Comparison of ENCODE assay signal across 24 cellular contexts in the genomic region with DNA sequence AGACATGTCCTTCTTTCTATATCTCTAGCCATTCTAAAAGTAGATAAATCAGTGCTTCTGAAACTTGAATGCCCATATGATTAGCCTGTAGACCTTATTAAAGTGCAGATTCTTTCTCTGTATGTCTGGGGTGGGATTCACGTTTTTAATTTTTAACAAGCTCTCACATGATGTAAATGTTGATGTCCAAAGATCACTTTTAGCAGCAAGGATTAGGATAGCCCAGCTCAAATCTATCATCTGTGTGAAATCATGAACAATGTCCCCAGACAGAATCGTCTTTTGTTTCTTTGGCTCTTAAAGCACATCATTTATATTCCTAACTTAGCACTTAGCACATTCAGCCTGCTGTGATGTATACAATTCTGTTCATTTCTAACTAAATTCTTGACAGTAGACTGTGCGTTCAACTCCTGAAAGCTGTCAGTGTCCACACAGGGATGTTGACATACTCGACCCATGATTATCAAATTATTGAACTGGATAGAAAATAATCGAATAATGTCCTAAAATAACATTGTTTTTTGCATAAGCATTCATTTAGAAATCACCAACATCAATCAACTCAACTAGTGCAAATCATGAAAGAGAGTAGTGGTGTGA.
A peak's percentile ranks its signal among the peaks of the same experiment; 100 is the strongest.
DNase-seq lines count a peak whose midpoint lies in the region; ATAC-seq, FAIRE-seq and TF ChIP-seq lines count a peak whose summit lies in the region.
"Had no signal": no experiment of that assay in that cellular context is flagged by ENCODE, and none has a peak within 500 bp of the region (broad histone marks: within the 10 kb centered on the region; RNA-seq: fewer than 3 reads in every experiment).

No MANE protein-coding gene starts in this region.

- H3K4me1 Mint-ChIP-seq in endodermal cell = no peaks in the 10 kb centered on the region
- no peaks in the 10 kb centered on the region for H3K4me1 Mint-ChIP-seq in activated T-cell treated with anti-CD3 and anti-CD28 coated beads, Interleukin-2, amount 50 U/mL, for 72 hours (ENCODE audit: low read depth)
- H3K4me1 Mint-ChIP-seq: CD4-positive, CD25-positive, alpha-beta regulatory T cell had no signal

- 65 to 88% methylated on average over 3 to 5 of the region's 5 CpGs for WGBS in endodermal cell (ENCODE audit: insufficient coverage in 1 of 2, insufficient read length in 1 of 2), 2 experiments
- 21% methylated on average over 5 of the region's 5 CpGs for WGBS in right lobe of liver (ENCODE audit: insufficient coverage, low coverage, low lambda C conversion rate, missing lambda C conversion rate)

- TF ChIP-seq CTCF in endodermal cell (conservative IDR thresholded peaks at IDR 0.05) (no peak), right lobe of liver (IDR thresholded peaks at IDR 0.05) (no peak), gastrocnemius medialis (IDR thresholded peaks at IDR 0.05 in 4 of 5, conservative IDR thresholded peaks at IDR 0.05 in 1 of 5) (no peak), MM.1S (IDR thresholded peaks at IDR 0.05; ENCODE audit: low read length) (no peak)

- FAIRE-seq in HTR-8/SVneo (lab: Jason Lieb, UNC) = peak; percentile 36
- FAIRE-seq: A204.1, D721Med, G401.6, RCC 7860 had no signal

- H3K9me2 ChIP-seq in MM.1S (replicated peaks; ENCODE audit: insufficient read depth, low read length) = no peaks in the 10 kb centered on the region

- H3K4me3 Mint-ChIP-seq in endodermal cell = no peak overlapping the region
- H3K4me3 Mint-ChIP-seq in activated T-cell treated with anti-CD3 and anti-CD28 coated beads, Interleukin-2, amount 50 U/mL, for 72 hours = no peak overlapping the region
- H3K4me3 Mint-ChIP-seq: CD4-positive, CD25-positive, alpha-beta regulatory T cell had no signal

- DNase-seq in HTR-8/SVneo (ENCODE audit: insufficient read length, low spot score) (no peak), endodermal cell (no peak), right lobe of liver (no peak), gastrocnemius medialis (no peak), MM.1S (no peak)
- DNase-seq in activated T-cell treated with anti-CD3 and anti-CD28 coated beads, Interleukin-2, amount 50 U/mL, for 72 hours = no peak
- DNase-seq: CD4-positive, CD25-positive, alpha-beta regulatory T cell; DMS53; NCI-H1092; NCI-H1436; NCI-H187; NCI-H2171 treated with DMSO at 0.1 percent for 48 hours; NCI-H345; NCI-H524; NCI-H748 treated with DMSO at 0.1 percent for 48 hours; SIG-M5 had no signal

- H3K4me3 ChIP-seq in endodermal cell (ENCODE audit: low read length) (no peak overlapping the region), right lobe of liver (peak overlapping the region in 2 of 3 donors; percentile 25 to 35), gastrocnemius medialis (no peak overlapping the region), MM.1S (ENCODE audit: low read length) (no peak overlapping the region)
- H3K4me3 ChIP-seq: BLaER1, SK-N-MC had no signal

- H3K27ac Mint-ChIP-seq in endodermal cell = no peak overlapping the region
- no peak overlapping the region for H3K27ac Mint-ChIP-seq in activated T-cell treated with anti-CD3 and anti-CD28 coated beads, Interleukin-2, amount 50 U/mL, for 72 hours
- H3K27ac Mint-ChIP-seq: CD4-positive, CD25-positive, alpha-beta regulatory T cell had no signal

- H3K27me3 Mint-ChIP-seq in endodermal cell (ENCODE audit: insufficient read depth) = no peaks in the 10 kb centered on the region
- no peaks in the 10 kb centered on the region for H3K27me3 Mint-ChIP-seq in activated T-cell treated with anti-CD3 and anti-CD28 coated beads, Interleukin-2, amount 50 U/mL, for 72 hours (ENCODE audit: low read depth)
- H3K27me3 Mint-ChIP-seq: CD4-positive, CD25-positive, alpha-beta regulatory T cell had no signal

- no peaks in the 10 kb centered on the region for H3K79me2 ChIP-seq in MM.1S (ENCODE audit: low read length)

- no peak overlapping the region for H2AFZ ChIP-seq in MM.1S (ENCODE audit: low read length)

- ATAC-seq in right lobe of liver (peak; percentile 42 to 56 (median 48)), gastrocnemius medialis (no peak), GM18909 (IDR thresholded peaks at IDR 0.05; ENCODE audit: poor library complexity, unreplicated experiment) (no peak)
- ATAC-seq in activated T-cell treated with anti-CD3 and anti-CD28 coated beads, Interleukin-2, amount 50 U/mL, for 72 hours (replicated peaks in 1 of 2) = no peak
- ATAC-seq: HCT116 had no signal

- H3K27ac ChIP-seq in endodermal cell (ENCODE audit: low read depth, low read length) (peak overlapping the region; percentile 71), right lobe of liver (peak overlapping the region; percentile 74 to 90 (median 84)), gastrocnemius medialis (peak overlapping the region; percentile 85 to 89 (median 88)), MM.1S (ENCODE audit: low read length) (no peak overlapping the region)
- H3K27ac ChIP-seq: BLaER1, SK-N-MC had no signal

- in situ Hi-C loops in gastrocnemius medialis (cut with MboI; ENCODE audit: low sequenced_read_pairs in 4 of 4) = no loop called here

- no peaks in the 10 kb centered on the region for H3K27me3 ChIP-seq in endodermal cell (ENCODE audit: control insufficient read depth, insufficient read depth, low read length, poor library complexity, severe bottlenecking)
- H3K27me3 ChIP-seq in right lobe of liver = no peaks in the 10 kb centered on the region
- H3K27me3 ChIP-seq in gastrocnemius medialis = no peaks in the 10 kb centered on the region
- no peaks in the 10 kb centered on the region for H3K27me3 ChIP-seq in MM.1S (replicated peaks; ENCODE audit: insufficient read depth, low read length)
- H3K27me3 ChIP-seq: BLaER1 had no signal

- H3K9me3 ChIP-seq in endodermal cell (ENCODE audit: control insufficient read depth, low read length) (no peaks in the 10 kb centered on the region), right lobe of liver (no peaks in the 10 kb centered on the region), gastrocnemius medialis (no peaks in the 10 kb centered on the region), MM.1S (replicated peaks; ENCODE audit: insufficient read depth, low read length) (no peaks in the 10 kb centered on the region)
- H3K9me3 ChIP-seq: BLaER1 had no signal

- no peaks in the 10 kb centered on the region for H3K36me3 Mint-ChIP-seq in endodermal cell (ENCODE audit: low read depth)
- no peaks in the 10 kb centered on the region for H3K36me3 Mint-ChIP-seq in activated T-cell treated with anti-CD3 and anti-CD28 coated beads, Interleukin-2, amount 50 U/mL, for 72 hours (ENCODE audit: insufficient read depth in 2 of 2)
- H3K36me3 Mint-ChIP-seq: CD4-positive, CD25-positive, alpha-beta regulatory T cell had no signal

- no peaks in the 10 kb centered on the region for H3K9me3 Mint-ChIP-seq in endodermal cell
- H3K9me3 Mint-ChIP-seq in activated T-cell treated with anti-CD3 and anti-CD28 coated beads, Interleukin-2, amount 50 U/mL, for 72 hours = no peaks in the 10 kb centered on the region

- no peak overlapping the region for H3K4me2 ChIP-seq in MM.1S (ENCODE audit: low read depth, low read length)
- H3K4me2 ChIP-seq: BLaER1 had no signal

- H3K4me1 ChIP-seq in endodermal cell (ENCODE audit: control insufficient read depth, insufficient read depth, low read length) (no peaks in the 10 kb centered on the region), right lobe of liver (peaks cover 0 to 33% (median 16%) of the 10 kb centered on the region in 4 donors), gastrocnemius medialis (peaks cover 21 to 32% of the 10 kb centered on the region in 2 donors), MM.1S (ENCODE audit: low read length) (no peaks in the 10 kb centered on the region)

- H3K9ac ChIP-seq in endodermal cell (ENCODE audit: extremely low read depth, low read length, poor library complexity, severe bottlenecking) (no peak overlapping the region), MM.1S (ENCODE audit: low read length) (no peak overlapping the region)
- H3K9ac ChIP-seq: BLaER1 had no signal

- no peak for TF ChIP-seq POLR2A in right lobe of liver (IDR thresholded peaks at IDR 0.05)
- no peak for TF ChIP-seq POLR2A in gastrocnemius medialis (IDR thresholded peaks at IDR 0.05)

- H4K20me1 ChIP-seq in MM.1S (ENCODE audit: insufficient read depth, low read length) = no peaks in the 10 kb centered on the region
- H4K20me1 ChIP-seq: BLaER1 had no signal

- H3K36me3 ChIP-seq in endodermal cell (ENCODE audit: control insufficient read depth, insufficient read depth, low read length) (no peaks in the 10 kb centered on the region), right lobe of liver (no peaks in the 10 kb centered on the region), gastrocnemius medialis (no peaks in the 10 kb centered on the region), MM.1S (replicated peaks; ENCODE audit: insufficient read depth, low read length) (no peaks in the 10 kb centered on the region)
- H3K36me3 ChIP-seq: BLaER1 had no signal

- no peaks in the 10 kb centered on the region for H3F3A ChIP-seq in MM.1S (ENCODE audit: insufficient read depth, low read length)

- intact Hi-C loops in right lobe of liver (cut with DNase I) = no loop called here
- intact Hi-C loops in gastrocnemius medialis (cut with DNase I; ENCODE audit: low total_unique reads) = no loop called here

Comparison
In these comparisons a context has a peak if more than half of its experiments do, and no peak if none do; other contexts are left out.
1. H3K4me3 ChIP-seq: peak in right lobe of liver (2 of 3); none in endodermal cell (single experiment), gastrocnemius medialis (0 of 4) and MM.1S (single experiment).
2. ATAC-seq: peak in right lobe of liver (4 of 4); none in gastrocnemius medialis (0 of 2), activated T-cell treated with anti-CD3 and anti-CD28 coated beads, Interleukin-2, amount 50 U/mL, for 72 hours (0 of 2) and GM18909 (single experiment).